9 cellular contexts compared by ENCODE assay signal in the genomic region with DNA sequence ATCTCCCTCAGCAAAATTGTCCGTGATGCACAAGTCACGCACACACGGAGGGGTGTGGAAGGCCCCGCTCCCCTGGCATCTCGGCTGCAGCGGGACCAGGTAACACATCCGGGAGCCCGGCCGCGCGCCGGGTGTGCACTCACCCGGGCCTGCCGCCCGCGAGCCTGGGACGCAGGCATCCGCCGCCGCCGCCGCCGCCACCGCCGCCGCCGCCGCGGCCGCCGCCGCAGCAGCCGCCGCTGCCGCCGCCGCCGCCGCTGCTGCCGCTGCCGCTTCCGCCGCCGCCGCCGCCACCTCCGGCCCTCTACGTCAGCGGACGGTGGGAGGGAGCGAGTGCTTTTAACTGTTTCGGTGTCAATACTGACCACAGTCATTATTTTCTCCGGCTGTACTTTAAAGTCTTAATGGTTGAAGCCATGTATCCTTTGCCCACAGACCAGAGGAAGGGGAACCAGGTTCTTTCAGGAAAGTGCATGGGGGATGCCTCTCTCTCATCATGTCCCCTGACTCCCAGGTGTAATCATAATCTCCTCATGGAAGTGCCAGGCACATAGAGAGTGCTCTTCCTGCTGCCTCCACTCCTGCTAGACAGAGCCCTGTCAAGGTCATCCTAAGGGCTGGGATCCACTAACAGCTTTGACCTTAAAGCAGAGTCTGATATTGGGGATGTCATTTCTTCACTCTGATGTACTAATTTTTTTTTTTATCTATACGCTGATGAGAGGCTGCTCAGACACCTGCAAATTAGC. TPM values are rescaled to one million over a fixed set of nuclear protein-coding genes. Genes with fewer than 3 reads are reported as not detected.
A peak's percentile ranks its signal among the peaks of the same experiment; 100 is the strongest.
DNase-seq lines count a peak whose midpoint lies in the region; ATAC-seq and TF ChIP-seq lines count a peak whose summit lies in the region.
"Had no signal": no experiment of that assay in that cellular context is flagged by ENCODE, and none has a peak within 500 bp of the region (broad histone marks: within the 10 kb centered on the region; RNA-seq: fewer than 3 reads in every experiment).

No MANE protein-coding gene starts in this region.

- peak; percentile 40 to 73 for ATAC-seq in CD4-positive, CD25-positive, alpha-beta regulatory T cell (ENCODE audit: low read depth in 2 of 2)
- ATAC-seq in GM19452 (IDR thresholded peaks at IDR 0.05; ENCODE audit: unreplicated experiment), result peak; percentile 72
- peak; percentile 80 for ATAC-seq in memory B cell (ENCODE audit: low read depth)

- peaks cover 0 to 3% of the 10 kb centered on the region in 2 experiments for H3K9me3 ChIP-seq in CD4-positive, CD25-positive, alpha-beta regulatory T cell (ENCODE audit: control insufficient read depth in 2 of 2, low read length in 2 of 2)
- H3K9me3 ChIP-seq in HUES48 (ENCODE audit: control insufficient read depth, insufficient read depth, low read length), result peaks cover 85% of the 10 kb centered on the region

- H3K4me1 Mint-ChIP-seq in CD4-positive, CD25-positive, alpha-beta regulatory T cell, result peaks cover 0 to 12% (median 6%) of the 10 kb centered on the region in 4 donors
- peaks cover 10% of the 10 kb centered on the region for H3K4me1 Mint-ChIP-seq in memory B cell

- peak overlapping the region; percentile 65 to 84 (median 78) for H3K4me3 Mint-ChIP-seq in CD4-positive, CD25-positive, alpha-beta regulatory T cell
- peak overlapping the region; percentile 85 for H3K4me3 Mint-ChIP-seq in memory B cell

- peak overlapping the region; percentile 70 for H3K4me3 ChIP-seq in CD4-positive, CD25-positive, alpha-beta regulatory T cell (ENCODE audit: low read depth, low read length)
- H3K4me3 ChIP-seq in HUES48 (ENCODE audit: low read depth, low read length) (peak overlapping the region; percentile 71), dorsolateral prefrontal cortex (peak overlapping the region; percentile 23 to 69 (median 52))

- H3K9me3 Mint-ChIP-seq in CD4-positive, CD25-positive, alpha-beta regulatory T cell, result peaks cover 0 to 3% (median 2%) of the 10 kb centered on the region in 7 donors
- peaks cover 4% of the 10 kb centered on the region for H3K9me3 Mint-ChIP-seq in memory B cell

- intact Hi-C loops in dorsolateral prefrontal cortex (cut with DNase I), result no loop called here

- H3K9ac ChIP-seq in HUES48 (ENCODE audit: low read depth, low read length), result no peak overlapping the region; the same call in 1 of the 2 replicates

- no peaks in the 10 kb centered on the region for H3K36me3 Mint-ChIP-seq in CD4-positive, CD25-positive, alpha-beta regulatory T cell
- peaks cover 7% of the 10 kb centered on the region for H3K36me3 Mint-ChIP-seq in memory B cell

- peaks cover 5% of the 10 kb centered on the region for H3K4me1 ChIP-seq in CD4-positive, CD25-positive, alpha-beta regulatory T cell (ENCODE audit: control insufficient read depth, insufficient read depth, low read length, poor library complexity, severe bottlenecking)
- no peaks in the 10 kb centered on the region for H3K4me1 ChIP-seq in HUES48 (ENCODE audit: control insufficient read depth, insufficient read depth, low read length)

- no peaks in the 10 kb centered on the region for H3K36me3 ChIP-seq in CD4-positive, CD25-positive, alpha-beta regulatory T cell (ENCODE audit: control insufficient read depth, insufficient read depth, low read length)
- no peaks in the 10 kb centered on the region for H3K36me3 ChIP-seq in HUES48 (ENCODE audit: control insufficient read depth, insufficient read depth, low read length)

- H3K27ac ChIP-seq in CD4-positive, CD25-positive, alpha-beta regulatory T cell (ENCODE audit: insufficient read depth, low read length, poor library complexity, severe bottlenecking), result no peak overlapping the region
- H3K27ac ChIP-seq in HUES48 (ENCODE audit: low read depth, low read length) (no peak overlapping the region), dorsolateral prefrontal cortex (peak overlapping the region in 9 of 59 donors; percentile 7 to 61 (median 48))

- H3K27me3 Mint-ChIP-seq in CD4-positive, CD25-positive, alpha-beta regulatory T cell, result no peaks in the 10 kb centered on the region
- no peaks in the 10 kb centered on the region for H3K27me3 Mint-ChIP-seq in memory B cell

- H3K27me3 ChIP-seq in CD4-positive, CD25-positive, alpha-beta regulatory T cell (ENCODE audit: control insufficient read depth, insufficient read depth, low read length), result no peaks in the 10 kb centered on the region
- H3K27me3 ChIP-seq in HUES48 (ENCODE audit: control insufficient read depth, insufficient read depth, low read length) (no peaks in the 10 kb centered on the region), dorsolateral prefrontal cortex (peaks cover 0 to 43% (median 10%) of the 10 kb centered on the region in 45 donors)

- peak overlapping the region in 1 of 3 donors; percentile 60 for H3K27ac Mint-ChIP-seq in CD4-positive, CD25-positive, alpha-beta regulatory T cell
- peak overlapping the region; percentile 67 for H3K27ac Mint-ChIP-seq in memory B cell

- TF ChIP-seq CTCF in dorsolateral prefrontal cortex (IDR thresholded peaks at IDR 0.05 in 54 of 56, conservative IDR thresholded peaks at IDR 0.05 in 2 of 56; ENCODE audit: low read depth in 1 of 56, partially characterized antibody in 56 of 56), result no peak

- DNase-seq in CD4-positive, CD25-positive, alpha-beta regulatory T cell, result peak; percentile 1 to 56 (median 18)
- DNase-seq in activated CD4-positive, CD25-positive, alpha-beta regulatory T cell (lab: John Stamatoyannopoulos, UW), result peak in 3 of 4 experiments; percentile 2 to 9 (median 3)
- DNase-seq in dorsolateral prefrontal cortex, result peak in 3 of 10 donors; percentile 10 to 51 (median 33)
- DNase-seq in memory B cell (ENCODE audit: low spot score in 2 of 2), result peak; percentile 7 to 27
- peak; percentile 11 for DNase-seq in stimulated activated CD8-positive, alpha-beta memory T cell treated with anti-CD3 and anti-CD28 coated beads, Interleukin-4, amount 100 ng/mL, for 24 hours (ENCODE audit: low read depth)
- no peak for DNase-seq in GOT3 (lab: John Stamatoyannopoulos, UW)

RNA-seq across cellular contexts. Expression of a gene that starts 38.0 kb away (rescaled TPM):
- not detected for total RNA-seq in CD4-positive, CD25-positive, alpha-beta regulatory T cell
- polyA plus RNA-seq in CD4-positive, CD25-positive, alpha-beta regulatory T cell, result not detected
- 1 to 10 TPM; 1.8 to 9.6 (median 5.0) TPM for total RNA-seq in dorsolateral prefrontal cortex
- total RNA-seq: NCI-H460 had no signal
